In genomic region chr10:67005981-67006380, GRCh38 we compare ENCODE assay signal across 17 cellular contexts.
"Had no signal": no experiment of that assay in that cellular context is flagged by ENCODE, and none has a peak within 500 bp of the region (broad histone marks: within the 10 kb centered on the region; RNA-seq: fewer than 3 reads in every experiment).

No MANE protein-coding gene starts in this region.

- DNase-seq: MG63; NCI-H1092 treated with DMSO at 0.1 percent for 48 hours; NCI-H1436; NCI-H187; NCI-H2029; NCI-H2081 treated with DMSO at 0.1 percent for 48 hours; NCI-H2171; NCI-H226; NCI-H446; NCI-H510A; NCI-H524 treated with DMSO at 0.1 percent for 48 hours; NCI-H69; NCI-H774; NK-92 treated with Interleukin-12 subunit alpha and Interleukin-12 subunit beta, amount 100 ng/mL, for 24 hours; SHP77; SK-N-SH had no signal

- ATAC-seq: K562 had no signal
